Comparison of ENCODE assay signal across 2 cellular contexts in the genomic region with DNA sequence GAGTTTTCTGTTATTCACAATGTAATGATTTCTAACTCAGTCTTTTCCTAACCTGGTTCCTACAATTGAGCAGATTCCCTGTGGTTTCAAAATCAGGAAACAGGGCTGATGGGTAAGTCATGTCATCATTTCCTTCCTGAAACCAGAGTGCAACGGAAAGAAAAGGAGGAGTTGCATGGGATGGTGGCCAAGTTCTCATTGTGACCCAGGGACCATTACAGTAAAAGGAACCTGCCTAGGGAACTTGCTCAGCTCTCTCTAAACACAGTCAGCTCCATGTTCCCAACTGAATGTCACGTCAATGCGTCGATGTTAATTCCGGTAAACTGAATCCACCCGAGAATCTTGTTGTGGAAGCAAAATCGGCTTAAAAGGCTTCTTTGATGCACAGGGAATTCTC.
TF ChIP-seq lines count a peak whose summit lies in the region.

No MANE protein-coding gene starts in this region.

TF ChIP-seq in SK-N-SH, 30 proteins besides CTCF, POLR2A, EP300 and RAD21 (continued from another document):
- TF ChIP-seq NFIC (IDR thresholded peaks at IDR 0.05; ENCODE audit: borderline replicate concordance) (no peak), NRF1 (IDR thresholded peaks at IDR 0.05; ENCODE audit: low read depth, low read length) (no peak), MEF2A (IDR thresholded peaks at IDR 0.05; ENCODE audit: borderline replicate concordance, low read depth) (no peak), GATA2 (CRISPR knock-in tag; IDR thresholded peaks at IDR 0.05) (no peak), FOXJ3 (CRISPR knock-in tag; IDR thresholded peaks at IDR 0.05) (no peak), RXRA (IDR thresholded peaks at IDR 0.05; ENCODE audit: borderline replicate concordance, low read depth) (no peak), ELF1 (IDR thresholded peaks at IDR 0.05) (no peak), TAF1 (IDR thresholded peaks at IDR 0.05; ENCODE audit: borderline replicate concordance, low read depth, low read length) (no peak), TEAD4 (IDR thresholded peaks at IDR 0.05; ENCODE audit: borderline replicate concordance, insufficient read depth) (no peak), EZH2phosphoT487 (IDR thresholded peaks at IDR 0.05; ENCODE audit: borderline replicate concordance, low read depth) (no peak), SIN3A (IDR thresholded peaks at IDR 0.05; ENCODE audit: borderline replicate concordance, low read depth, low read length) (no peak), FOXM1 (IDR thresholded peaks at IDR 0.05; ENCODE audit: low read depth) (no peak), SMC3 (IDR thresholded peaks at IDR 0.05; ENCODE audit: low read depth, low read length) (no peak)
- TF ChIP-seq, protein P1, sequence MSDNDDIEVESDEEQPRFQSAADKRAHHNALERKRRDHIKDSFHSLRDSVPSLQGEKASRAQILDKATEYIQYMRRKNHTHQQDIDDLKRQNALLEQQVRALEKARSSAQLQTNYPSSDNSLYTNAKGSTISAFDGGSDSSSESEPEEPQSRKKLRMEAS (IDR thresholded peaks at IDR 0.05; ENCODE audit: low read depth): no peak

TF ChIP-seq in SK-N-SH treated with all-trans-retinoic acid at 6 μM for 48 hours, 23 proteins besides CTCF, POLR2A, EP300 and RAD21 (continued from another document):
- TF ChIP-seq, protein P2, sequence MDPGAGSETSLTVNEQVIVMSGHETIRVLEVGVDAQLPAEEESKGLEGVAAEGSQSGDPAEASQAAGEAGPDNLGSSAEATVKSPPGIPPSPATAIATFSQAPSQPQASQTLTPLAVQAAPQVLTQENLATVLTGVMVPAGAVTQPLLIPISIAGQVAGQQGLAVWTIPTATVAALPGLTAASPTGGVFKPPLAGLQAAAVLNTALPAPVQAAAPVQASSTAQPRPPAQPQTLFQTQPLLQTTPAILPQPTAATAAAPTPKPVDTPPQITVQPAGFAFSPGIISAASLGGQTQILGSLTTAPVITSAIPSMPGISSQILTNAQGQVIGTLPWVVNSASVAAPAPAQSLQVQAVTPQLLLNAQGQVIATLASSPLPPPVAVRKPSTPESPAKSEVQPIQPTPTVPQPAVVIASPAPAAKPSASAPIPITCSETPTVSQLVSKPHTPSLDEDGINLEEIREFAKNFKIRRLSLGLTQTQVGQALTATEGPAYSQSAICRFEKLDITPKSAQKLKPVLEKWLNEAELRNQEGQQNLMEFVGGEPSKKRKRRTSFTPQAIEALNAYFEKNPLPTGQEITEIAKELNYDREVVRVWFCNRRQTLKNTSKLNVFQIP (CRISPR knock-in tag; IDR thresholded peaks at IDR 0.05; ENCODE audit: borderline replicate concordance, low read depth): no peak
- TF ChIP-seq ZC3H10 (CRISPR knock-in tag; IDR thresholded peaks at IDR 0.05): no peak
- no peak for TF ChIP-seq ISL1 (CRISPR knock-in tag; IDR thresholded peaks at IDR 0.05)
- no peak for TF ChIP-seq TOX (CRISPR knock-in tag; IDR thresholded peaks at IDR 0.05; ENCODE audit: borderline replicate concordance)
- TF ChIP-seq GLIS3 (CRISPR knock-in tag; IDR thresholded peaks at IDR 0.05): no peak
- TF ChIP-seq TCF4 (CRISPR knock-in tag; IDR thresholded peaks at IDR 0.05; ENCODE audit: borderline replicate concordance): no peak
- TF ChIP-seq BACH2 (CRISPR knock-in tag; IDR thresholded peaks at IDR 0.05; ENCODE audit: borderline replicate concordance): no peak
- no peak for TF ChIP-seq CSDC2 (CRISPR knock-in tag; IDR thresholded peaks at IDR 0.05)
- TF ChIP-seq ARNTL (CRISPR knock-in tag; IDR thresholded peaks at IDR 0.05; ENCODE audit: borderline replicate concordance, low read depth): no peak
